In the genomic region with DNA sequence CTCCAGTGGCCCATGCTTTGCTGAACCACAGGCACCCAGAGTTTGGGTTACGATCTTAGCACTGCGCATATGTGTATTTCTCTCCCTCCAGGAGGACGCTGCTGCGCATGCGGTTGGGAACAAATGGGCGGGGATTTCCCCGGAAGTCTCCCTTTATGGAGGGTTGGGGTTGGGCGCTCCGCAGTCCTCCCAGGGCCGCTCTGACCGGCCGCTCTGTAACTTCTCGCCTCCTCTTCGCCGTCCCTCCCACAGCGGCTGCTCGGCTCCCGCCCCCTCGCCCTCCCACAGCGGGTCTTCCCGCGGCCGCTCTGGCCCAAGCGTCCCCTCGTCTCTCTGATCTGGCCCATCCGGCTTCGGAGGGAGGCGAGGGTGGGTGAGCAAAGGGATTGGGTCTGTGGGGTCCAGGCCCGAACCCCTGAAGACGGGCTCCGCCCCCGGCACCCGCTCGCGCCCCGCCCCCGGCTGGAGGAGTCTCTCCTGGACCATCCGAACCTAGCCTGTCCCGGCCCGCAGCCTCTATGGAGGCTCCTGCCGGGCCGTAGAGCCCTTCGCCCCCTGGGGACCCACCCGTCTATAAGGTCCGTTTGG, we compare ENCODE assay signal across 8 cellular contexts.
A peak's percentile ranks its signal among the peaks of the same experiment; 100 is the strongest.
DNase-seq lines count a peak whose midpoint lies in the region; ATAC-seq and TF ChIP-seq lines count a peak whose summit lies in the region.

A gene with protein sequence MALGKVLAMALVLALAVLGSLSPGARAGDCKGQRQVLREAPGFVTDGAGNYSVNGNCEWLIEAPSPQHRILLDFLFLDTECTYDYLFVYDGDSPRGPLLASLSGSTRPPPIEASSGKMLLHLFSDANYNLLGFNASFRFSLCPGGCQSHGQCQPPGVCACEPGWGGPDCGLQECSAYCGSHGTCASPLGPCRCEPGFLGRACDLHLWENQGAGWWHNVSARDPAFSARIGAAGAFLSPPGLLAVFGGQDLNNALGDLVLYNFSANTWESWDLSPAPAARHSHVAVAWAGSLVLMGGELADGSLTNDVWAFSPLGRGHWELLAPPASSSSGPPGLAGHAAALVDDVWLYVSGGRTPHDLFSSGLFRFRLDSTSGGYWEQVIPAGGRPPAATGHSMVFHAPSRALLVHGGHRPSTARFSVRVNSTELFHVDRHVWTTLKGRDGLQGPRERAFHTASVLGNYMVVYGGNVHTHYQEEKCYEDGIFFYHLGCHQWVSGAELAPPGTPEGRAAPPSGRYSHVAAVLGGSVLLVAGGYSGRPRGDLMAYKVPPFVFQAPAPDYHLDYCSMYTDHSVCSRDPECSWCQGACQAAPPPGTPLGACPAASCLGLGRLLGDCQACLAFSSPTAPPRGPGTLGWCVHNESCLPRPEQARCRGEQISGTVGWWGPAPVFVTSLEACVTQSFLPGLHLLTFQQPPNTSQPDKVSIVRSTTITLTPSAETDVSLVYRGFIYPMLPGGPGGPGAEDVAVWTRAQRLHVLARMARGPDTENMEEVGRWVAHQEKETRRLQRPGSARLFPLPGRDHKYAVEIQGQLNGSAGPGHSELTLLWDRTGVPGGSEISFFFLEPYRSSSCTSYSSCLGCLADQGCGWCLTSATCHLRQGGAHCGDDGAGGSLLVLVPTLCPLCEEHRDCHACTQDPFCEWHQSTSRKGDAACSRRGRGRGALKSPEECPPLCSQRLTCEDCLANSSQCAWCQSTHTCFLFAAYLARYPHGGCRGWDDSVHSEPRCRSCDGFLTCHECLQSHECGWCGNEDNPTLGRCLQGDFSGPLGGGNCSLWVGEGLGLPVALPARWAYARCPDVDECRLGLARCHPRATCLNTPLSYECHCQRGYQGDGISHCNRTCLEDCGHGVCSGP (N-terminal part only) (plus strand): TSS at position 328 of the 588 bp plus-strand sequence. CDS start 609 bp downstream, outside the sequence.

- peak; percentile 90 for ATAC-seq in GM19023 (IDR thresholded peaks at IDR 0.05; ENCODE audit: unreplicated experiment)
- ATAC-seq in HG03280 (IDR thresholded peaks at IDR 0.05; ENCODE audit: unreplicated experiment): peak; percentile 88
- ATAC-seq in activated CD4-positive, CD25-positive, alpha-beta regulatory T cell treated with anti-CD3 and anti-CD28 coated beads, Interleukin-2, amount 50 U/mL, for 24 hours: peak; percentile 95

- TF ChIP-seq CTCF in AG10803 (conservative IDR thresholded peaks at IDR 0.05; ENCODE audit: low read length): no peak; the same call in 1 of the 2 replicates

- peak within 1 kb of the TSS; percentile 84 for H3K4me3 ChIP-seq in AG10803 (ENCODE audit: low read length)

- DNase-seq in AG10803 (ENCODE audit: low read depth): peak; percentile 99
- DNase-seq in NCI-H345 treated with DMSO at 0.1 percent for 48 hours (lab: John Stamatoyannopoulos, UW; ENCODE audit: unreplicated experiment): peak; percentile 88
- peak; percentile 80 to 98 for DNase-seq in cerebellar nuclear complex (lab: John Stamatoyannopoulos, UW)
- DNase-seq in islet precursor cell: peak; percentile 99
- DNase-seq in stimulated activated CD4-positive, alpha-beta T cell treated with anti-CD3 and anti-CD28 coated beads, Interleukin-12 subunit alpha, Interleukin-12 subunit beta, amount 100 ng/mL, for 48 hours (ENCODE audit: low read depth in 2 of 3, low spot score in 1 of 3): peak; percentile 97 to 98 (median 97)

Comparison
In these comparisons a context has a peak if more than half of its experiments do, and no peak if none do; other contexts are left out.
1. Peak in every context shown above with its lines: DNase-seq, ATAC-seq and H3K4me3 ChIP-seq.